Comparison of ENCODE assay signal across 8 cellular contexts in the genomic region with DNA sequence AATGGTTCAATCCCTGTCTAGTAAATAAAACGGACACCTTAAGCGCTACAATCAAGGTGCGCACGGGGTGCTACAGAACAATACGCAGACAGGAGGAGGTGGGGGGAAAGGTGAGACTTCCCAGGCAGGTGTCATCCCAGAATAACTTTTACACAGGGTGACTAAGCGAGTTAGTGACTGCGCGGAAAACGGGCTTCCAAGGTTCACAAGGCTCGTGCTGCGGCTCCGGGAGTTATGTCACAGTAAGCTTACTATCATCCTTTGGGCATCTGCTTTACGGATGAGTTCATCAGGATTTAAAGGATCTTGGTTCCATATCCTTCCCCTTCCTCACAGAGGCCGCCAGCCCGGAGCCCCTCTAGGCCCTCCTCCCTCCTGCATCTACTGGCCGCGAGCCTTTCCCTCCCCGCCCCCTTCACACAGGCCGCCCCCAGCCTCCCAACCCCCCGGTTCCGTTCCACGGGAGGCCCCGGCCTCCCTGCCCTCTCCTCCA. TPM values are rescaled to one million over a fixed set of nuclear protein-coding genes. Genes with fewer than 3 reads are reported as not detected.
DNase-seq lines count a peak whose midpoint lies in the region; ATAC-seq, FAIRE-seq and TF ChIP-seq lines count a peak whose summit lies in the region.

No MANE protein-coding gene starts in this region.

- POLR2A ChIA-PET in SK-N-SH (lab: Yijun Ruan, JAX), result no interaction called here

- no peaks in the 10 kb centered on the region for H3K9me3 Mint-ChIP-seq in effector memory CD8-positive, alpha-beta T cell

- H3K27me3 ChIP-seq in HUES64 (ENCODE audit: insufficient read depth, low read length) (no peaks in the 10 kb centered on the region), SK-N-SH (ENCODE audit: insufficient read depth) (no peaks in the 10 kb centered on the region), mucosa of stomach (ENCODE audit: control insufficient read depth, insufficient read depth, low read length) (no peaks in the 10 kb centered on the region)

- no peak for TF ChIP-seq RAD21 in SK-N-SH (IDR thresholded peaks at IDR 0.05; ENCODE audit: low read length)

- H3K4me1 Mint-ChIP-seq in effector memory CD8-positive, alpha-beta T cell (ENCODE audit: low read depth in 2 of 2), result peaks cover 6 to 7% of the 10 kb centered on the region in 2 donors

- TF ChIP-seq CTCF in SK-N-SH (IDR thresholded peaks at IDR 0.05), result no peak

- peak; percentile 33 for ATAC-seq in GM21360 (IDR thresholded peaks at IDR 0.05; ENCODE audit: unreplicated experiment)
- no peak for ATAC-seq in effector memory CD8-positive, alpha-beta T cell (replicated peaks)

- no peaks in the 10 kb centered on the region for H4K20me1 ChIP-seq in SK-N-SH (ENCODE audit: insufficient read depth)

- H3K27me3 Mint-ChIP-seq in effector memory CD8-positive, alpha-beta T cell, result no peaks in the 10 kb centered on the region

- FAIRE-seq in urothelium cell line (lab: Jason Lieb, UNC), result no peak

- H3K4me1 ChIP-seq in HUES64 (ENCODE audit: insufficient read depth, low read length) (peaks cover 7% of the 10 kb centered on the region; the same call in 1 of the 2 replicates), SK-N-SH (ENCODE audit: control insufficient read depth in 1 of 2, insufficient read depth in 2 of 2, low read depth in 1 of 2, low read length in 1 of 2) (peaks cover 4 to 7% of the 10 kb centered on the region in 2 experiments; a peak in 3 of 4 replicates), mucosa of stomach (ENCODE audit: control insufficient read depth, insufficient read depth, low read length) (peaks cover 4% of the 10 kb centered on the region)

- no peak for TF ChIP-seq EP300 in SK-N-SH (IDR thresholded peaks at IDR 0.05; ENCODE audit: borderline replicate concordance in 1 of 2, low read depth in 1 of 2, low read length in 1 of 2)

- H2AFZ ChIP-seq in SK-N-SH (ENCODE audit: low read depth), result peak overlapping the region; percentile 81

- CTCF ChIA-PET in SK-N-SH (lab: Yijun Ruan, JAX), result interaction anchor here (1.1 kb wide), 1 partner anchor 71 kb away, joined by 3 read pairs; no protein-coding TSS in a partner anchor

- H3K4me2 ChIP-seq in SK-N-SH, result peak overlapping the region; percentile 71

- peak overlapping the region; percentile 93 for H3K4me3 ChIP-seq in HUES64 (ENCODE audit: low read length)
- peak overlapping the region; percentile 68 to 88 for H3K4me3 ChIP-seq in SK-N-SH (ENCODE audit: low read depth in 2 of 2, low read length in 1 of 2)
- H3K4me3 ChIP-seq in mucosa of stomach (ENCODE audit: low read length), result peak overlapping the region; percentile 87

- peak overlapping the region; percentile 89 to 91 for H3K27ac Mint-ChIP-seq in effector memory CD8-positive, alpha-beta T cell

- no peaks in the 10 kb centered on the region for H3K36me3 ChIP-seq in HUES64 (ENCODE audit: insufficient read depth, low read length)
- H3K36me3 ChIP-seq in SK-N-SH (replicated peaks in 1 of 2; ENCODE audit: control insufficient read depth in 1 of 2, insufficient read depth in 2 of 2, low read length in 1 of 2), result peaks cover 0 to 6% of the 10 kb centered on the region in 2 experiments
- no peaks in the 10 kb centered on the region for H3K36me3 ChIP-seq in mucosa of stomach (ENCODE audit: control insufficient read depth, insufficient read depth, low read length)

- H3K36me3 Mint-ChIP-seq in effector memory CD8-positive, alpha-beta T cell (ENCODE audit: insufficient read depth), result peaks cover 4% of the 10 kb centered on the region

- peak overlapping the region; percentile 74 for H3K9ac ChIP-seq in HUES64 (ENCODE audit: low read depth, low read length)
- peak overlapping the region; percentile 86 for H3K9ac ChIP-seq in SK-N-SH
- H3K9ac ChIP-seq in mucosa of stomach (ENCODE audit: low read length), result peak overlapping the region; percentile 81

- DNase-seq in DMS153 treated with DMSO at 0.1 percent for 48 hours (lab: John Stamatoyannopoulos, UW; ENCODE audit: unreplicated experiment), result peak; percentile 78
- DNase-seq in SK-N-SH, result no peak
- DNase-seq in effector memory CD8-positive, alpha-beta T cell, result no peak
- no peak for DNase-seq in urothelium cell line (ENCODE audit: low spot score)
- DNase-seq in cortex of kidney (lab: John Stamatoyannopoulos, UW), result no peak

- no peaks in the 10 kb centered on the region for H3K9me2 ChIP-seq in SK-N-SH

- WGBS in HUES64, result 8% methylated on average over 22 of the region's 23 CpGs
- 15% methylated on average over 23 of the region's 23 CpGs for WGBS in SK-N-SH (ENCODE audit: low lambda C conversion rate)

- H3K9me3 ChIP-seq in HUES64 (ENCODE audit: insufficient read depth, low read depth, low read length) (peaks cover 16% of the 10 kb centered on the region), SK-N-SH (0 out of 2 replicates have a peak, but pooled peaks cover 7% of the 10 kb centered on the region), mucosa of stomach (ENCODE audit: control insufficient read depth, low read length) (no peaks in the 10 kb centered on the region)

- H3K27ac ChIP-seq in HUES64 (ENCODE audit: low read depth, low read length) (peak overlapping the region; percentile 89), SK-N-SH (ENCODE audit: low read depth in 2 of 2, low read length in 1 of 2) (peak overlapping the region; percentile 93 to 94)

- peak overlapping the region; percentile 93 to 96 for H3K4me3 Mint-ChIP-seq in effector memory CD8-positive, alpha-beta T cell

- peaks cover 19% of the 10 kb centered on the region for H3F3A ChIP-seq in SK-N-SH (replicated peaks; ENCODE audit: insufficient read depth)

- H3K79me2 ChIP-seq in SK-N-SH (ENCODE audit: insufficient read depth), result peaks cover 16% of the 10 kb centered on the region

TF ChIP-seq in SK-N-SH, 30 proteins besides CTCF, POLR2A, EP300 and RAD21:
- TF ChIP-seq USF1 (IDR thresholded peaks at IDR 0.05; ENCODE audit: borderline replicate concordance, low read depth) (no peak), EZH2phosphoT487 (IDR thresholded peaks at IDR 0.05; ENCODE audit: borderline replicate concordance, low read depth) (no peak), POLR2AphosphoS5 (IDR thresholded peaks at IDR 0.05; ENCODE audit: low read depth, low read length) (peak; percentile 3; the same call in 1 of the 2 replicates), NFIC (IDR thresholded peaks at IDR 0.05; ENCODE audit: borderline replicate concordance) (no peak)

RNA-seq across cellular contexts. Expression of gene IFT88, which starts 0.5 kb away (rescaled TPM):
- polyA plus RNA-seq in HUES64 (2013, experiment 1 of 2), result 5.9 TPM
- polyA plus RNA-seq in HUES64 (2013, experiment 2 of 2), result 6.3 TPM
- polyA plus RNA-seq in SK-N-SH (2012; rRNA removed), result 6.2 and 7.2 TPM in 2 replicates
- 6.9 and 9.3 TPM in 2 replicates for polyA plus RNA-seq in SK-N-SH (2012; cell fraction: cytosol; rRNA removed)
- polyA plus RNA-seq in SK-N-SH (2012; cell fraction: nucleus; rRNA removed), result 7.3 and 14.6 TPM in 2 replicates

RNA-seq across cellular contexts. Expression of gene CRYL1, which starts 40.8 kb away (rescaled TPM):
- 0.80 TPM for polyA plus RNA-seq in HUES64 (2013, experiment 1 of 2)
- polyA plus RNA-seq in HUES64 (2013, experiment 2 of 2), result 1.2 TPM
- 34.8 and 35.6 TPM in 2 replicates for polyA plus RNA-seq in SK-N-SH (2012; rRNA removed)
- 29.7 and 34.1 TPM in 2 replicates for polyA plus RNA-seq in SK-N-SH (2012; cell fraction: cytosol; rRNA removed)
- 17.4 and 17.5 TPM in 2 replicates for polyA plus RNA-seq in SK-N-SH (2012; cell fraction: nucleus; rRNA removed)
